26 cellular contexts compared by ENCODE assay signal in genomic region chrX:56468441-56468840, GRCh38.
"Had no signal": no experiment of that assay in that cellular context is flagged by ENCODE, and none has a peak within 500 bp of the region (broad histone marks: within the 10 kb centered on the region; RNA-seq: fewer than 3 reads in every experiment).

No MANE protein-coding gene starts in this region.

- H3K36me3 ChIP-seq: colonic mucosa, esophagus squamous epithelium, heart right ventricle, left lung, pancreas, suprapubic skin had no signal

- DNase-seq: colonic mucosa; dermis blood vessel endothelial cell; effector memory CD4-positive, alpha-beta T cell; erythroblast; esophagus squamous epithelium; foreskin melanocyte; glutamatergic neuron; heart right ventricle; hippocampal formation; left cardiac atrium; left lung; mesendoderm; midbrain; naive thymus-derived CD4-positive, alpha-beta T cell; nucleus accumbens; pancreas; stimulated activated CD4-positive, alpha-beta T cell treated with anti-CD3 and anti-CD28 coated beads, Interleukin-12 subunit alpha, Interleukin-12 subunit beta, amount 100 ng/mL, for 4 hours; stimulated activated CD4-positive, alpha-beta T cell treated with anti-CD3 and anti-CD28 coated beads, Interleukin-1b, Interleukin-23, amount 100 ng/mL, for 48 hours; stimulated activated CD4-positive, alpha-beta T cell treated with anti-CD3 and anti-CD28 coated beads, Interleukin-4, amount 100 ng/mL, for 1 hour; stimulated activated CD8-positive, alpha-beta memory T cell treated with anti-CD3 and anti-CD28 coated beads, Interleukin-4, amount 100 ng/mL, for 48 hours; stimulated activated naive CD4-positive, alpha-beta T cell; stimulated activated naive CD8-positive, alpha-beta T cell treated with anti-CD3 and anti-CD28 coated beads, Interleukin-15, amount 100 ng/mL, for 72 hours; trophoblast cell had no signal

- H3K4me1 ChIP-seq: colonic mucosa, esophagus squamous epithelium, heart right ventricle, left lung, pancreas, suprapubic skin had no signal

- H3K9me3 ChIP-seq: colonic mucosa, esophagus squamous epithelium, left lung, pancreas, suprapubic skin had no signal

- H3K27me3 ChIP-seq: colonic mucosa, esophagus squamous epithelium, left lung, suprapubic skin had no signal

- ATAC-seq: heart right ventricle; left cardiac atrium; left lung; naive thymus-derived CD4-positive, alpha-beta T cell; pancreas; sciatic nerve; stimulated activated naive CD8-positive, alpha-beta T cell treated with anti-CD3 and anti-CD28 coated beads, Interleukin-15, amount 100 ng/mL, for 72 hours had no signal

- H3K4me3 ChIP-seq: colonic mucosa, esophagus squamous epithelium, heart right ventricle, left lung, pancreas, smooth muscle cell, suprapubic skin had no signal

- H3K27ac ChIP-seq: colonic mucosa, esophagus squamous epithelium, heart right ventricle, left lung, pancreas, suprapubic skin had no signal
